Comparison of ENCODE assay signal across 7 cellular contexts in the genomic region with DNA sequence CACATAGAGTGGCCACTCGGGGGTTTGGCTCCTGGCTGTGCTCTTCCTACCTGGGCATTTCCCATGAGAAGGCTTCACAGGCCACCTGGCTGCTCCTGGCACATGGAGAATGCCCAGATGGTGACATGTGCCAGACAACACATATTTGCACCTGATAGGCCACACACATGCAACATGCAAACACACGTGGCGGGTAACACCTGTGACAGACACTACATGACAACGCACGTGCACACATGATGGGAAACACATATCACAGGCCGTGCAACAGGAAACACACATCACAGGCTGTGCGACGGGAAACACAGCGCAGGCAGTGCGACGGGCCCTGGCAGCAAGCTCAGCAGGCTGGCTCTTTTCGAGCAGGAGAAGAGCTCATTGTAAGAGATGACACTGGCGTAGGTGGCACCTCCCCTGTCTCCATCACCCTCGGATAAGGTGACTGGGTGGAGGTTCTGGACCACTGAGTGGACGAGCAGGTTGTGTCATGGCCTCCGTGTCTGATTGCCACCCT. TPM values are rescaled to one million over a fixed set of nuclear protein-coding genes. Genes with fewer than 3 reads are reported as not detected.
"Had no signal": no experiment of that assay in that cellular context is flagged by ENCODE, and none has a peak within 500 bp of the region (broad histone marks: within the 10 kb centered on the region; RNA-seq: fewer than 3 reads in every experiment).

No MANE protein-coding gene starts in this region.

RNA-seq across cellular contexts. Expression of a gene that starts 55.8 kb away (rescaled TPM):
- total RNA-seq: GM23248, GM23338, H1, H4, H7, H9, HFFc6 had no signal
- polyA plus RNA-seq: GM23248, GM23338, H1 had no signal
